ENCODE assay signal across 13 cellular contexts in the genomic region with DNA sequence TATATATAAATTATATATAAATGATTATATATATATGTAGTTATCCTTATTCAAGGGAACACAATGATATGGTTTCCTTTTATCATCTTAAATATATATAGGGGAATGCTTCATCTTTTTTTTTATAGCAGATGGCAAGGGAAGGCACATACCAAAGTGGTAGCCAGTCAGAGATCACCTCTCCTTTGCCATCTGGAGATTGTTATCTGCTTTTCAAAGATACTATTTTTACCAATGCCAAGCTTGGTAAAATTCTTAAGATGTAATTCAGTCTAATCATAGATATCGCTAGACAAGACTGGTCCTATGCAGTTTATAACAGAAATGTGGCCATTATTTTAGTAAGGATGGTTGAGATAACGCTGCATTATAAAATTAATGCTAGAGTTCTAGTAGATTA.
"Had no signal": no experiment of that assay in that cellular context is flagged by ENCODE, and none has a peak within 500 bp of the region (broad histone marks: within the 10 kb centered on the region; RNA-seq: fewer than 3 reads in every experiment).

No MANE protein-coding gene starts in this region.

- ATAC-seq: T-cell had no signal

- DNase-seq: KBM-7, MV-4-11, NCI-H1048, NCI-H1105, NCI-H1436 treated with DMSO at 0.1 percent for 48 hours, NCI-H1694, NCI-H187 treated with DMSO at 0.1 percent for 48 hours, NCI-H2029 treated with DMSO at 0.1 percent for 48 hours, NCI-H69, NCI-H774, RPMI8226, SHP77, T-cell had no signal
